15 cellular contexts compared by ENCODE assay signal in the genomic region with DNA sequence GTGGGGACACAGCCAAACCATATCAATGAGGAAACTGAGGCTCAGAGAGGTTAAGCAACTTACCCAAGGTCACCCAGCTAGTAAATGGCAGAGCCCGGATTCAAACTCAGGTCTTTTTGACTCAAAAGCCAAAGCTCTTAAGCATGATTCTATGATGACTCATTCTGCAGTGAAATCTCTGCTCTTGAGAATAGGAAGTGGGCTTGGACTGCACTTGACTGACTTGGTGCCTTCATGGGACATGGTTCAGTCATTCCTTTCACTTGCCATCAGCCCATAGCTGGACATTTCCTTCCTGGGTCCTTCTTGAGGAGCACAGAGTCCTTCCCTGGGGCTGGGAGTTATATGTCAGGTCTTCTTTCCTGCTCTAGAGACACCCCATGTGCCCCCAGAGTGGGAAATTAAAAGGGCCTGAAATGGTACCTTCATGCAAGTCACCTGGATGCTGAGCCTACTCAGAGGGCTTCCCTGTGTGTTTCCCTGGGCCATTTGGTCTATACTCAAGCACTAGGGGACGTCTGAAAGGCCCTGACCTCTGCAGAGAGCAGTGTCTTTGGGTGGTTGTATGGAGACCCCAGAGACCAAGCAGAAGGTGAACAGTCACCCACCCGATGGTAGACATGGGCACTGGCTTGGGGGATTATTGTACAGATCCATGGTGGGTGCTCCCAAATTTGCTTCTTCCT.
"Had no signal": no experiment of that assay in that cellular context is flagged by ENCODE, and none has a peak within 500 bp of the region (broad histone marks: within the 10 kb centered on the region; RNA-seq: fewer than 3 reads in every experiment).

No MANE protein-coding gene starts in this region.

- H3K4me3 ChIP-seq: body of pancreas, left lung, ovary, upper lobe of left lung had no signal

- H3K27me3 ChIP-seq: body of pancreas, left lung, ovary, upper lobe of left lung had no signal

- H3K36me3 ChIP-seq: left lung, ovary, upper lobe of left lung, WERI-Rb-1 had no signal

- DNase-seq: activated CD4-positive, alpha-beta T cell treated with anti-CD3 and anti-CD28 coated beads, Interleukin-2, amount 10 ng/mL, durations not matched to agents 24 days and 14 days; activated CD8-positive, alpha-beta memory T cell treated with anti-CD3 and anti-CD28 coated beads for 24 hours; activated naive CD4-positive, alpha-beta T cell treated with anti-CD3 and anti-CD28 coated beads, Interleukin-2, amount 50 U/mL, for 16 hours; effector memory CD8-positive, alpha-beta T cell; glutamatergic neuron; immature natural killer cell; left lung; ovary; stimulated activated CD4-positive, alpha-beta T cell treated with anti-CD3 and anti-CD28 coated beads, Interleukin-12 subunit alpha, Interleukin-12 subunit beta, amount 100 ng/mL, for 4 hours; stimulated activated naive CD4-positive, alpha-beta T cell treated with Interleukin-2 at 50 U/mL for 16 hours; SW 1271; WERI-Rb-1 had no signal

- H3K4me1 ChIP-seq: left lung, upper lobe of left lung had no signal

- H3K27ac ChIP-seq: epithelial cell of prostate, left lung, ovary, upper lobe of left lung, WERI-Rb-1 had no signal

- ATAC-seq: effector memory CD8-positive, alpha-beta T cell; left lung had no signal
